ENCODE assay signal across 9 cellular contexts in genomic region chr2:41736105-41736567, GRCh38.
A peak's percentile ranks its signal among the peaks of the same experiment; 100 is the strongest.
DNase-seq lines count a peak whose midpoint lies in the region; ATAC-seq and TF ChIP-seq lines count a peak whose summit lies in the region.
"Had no signal": no experiment of that assay in that cellular context is flagged by ENCODE, and none has a peak within 500 bp of the region (broad histone marks: within the 10 kb centered on the region; RNA-seq: fewer than 3 reads in every experiment).

No MANE protein-coding gene starts in this region.

- no peak overlapping the region for H3K4me3 Mint-ChIP-seq in activated T-cell treated with anti-CD3 and anti-CD28 coated beads, Interleukin-2, amount 50 U/mL, for 24 hours
- no peak overlapping the region for H3K4me3 Mint-ChIP-seq in activated naive CD4-positive, alpha-beta T cell treated with anti-CD3 and anti-CD28 coated beads, Interleukin-2, amount 10 ng/mL, durations not matched to agents 7 days and 5 days
- H3K4me3 Mint-ChIP-seq: activated T-cell treated with anti-CD3 and anti-CD28 coated beads, Interleukin-2, amount 50 U/mL, for 72 hours had no signal

- no peak overlapping the region for H3K27ac Mint-ChIP-seq in activated T-cell treated with anti-CD3 and anti-CD28 coated beads, Interleukin-2, amount 50 U/mL, for 24 hours
- H3K27ac Mint-ChIP-seq in activated naive CD4-positive, alpha-beta T cell treated with anti-CD3 and anti-CD28 coated beads, Interleukin-2, amount 10 ng/mL, durations not matched to agents 7 days and 5 days: no peak overlapping the region
- H3K27ac Mint-ChIP-seq: activated T-cell treated with anti-CD3 and anti-CD28 coated beads, Interleukin-2, amount 50 U/mL, for 72 hours had no signal

- H3K27me3 ChIP-seq in brain microvascular endothelial cell (replicated peaks): no peaks in the 10 kb centered on the region

- no peaks in the 10 kb centered on the region for H3K4me1 Mint-ChIP-seq in activated T-cell treated with anti-CD3 and anti-CD28 coated beads, Interleukin-2, amount 50 U/mL, for 24 hours (ENCODE audit: low read depth)
- H3K4me1 Mint-ChIP-seq in activated naive CD4-positive, alpha-beta T cell treated with anti-CD3 and anti-CD28 coated beads, Interleukin-2, amount 10 ng/mL, durations not matched to agents 7 days and 5 days: no peaks in the 10 kb centered on the region

- H3K27me3 Mint-ChIP-seq in activated T-cell treated with anti-CD3 and anti-CD28 coated beads, Interleukin-2, amount 50 U/mL, for 24 hours: peaks cover 14% of the 10 kb centered on the region
- no peaks in the 10 kb centered on the region for H3K27me3 Mint-ChIP-seq in activated naive CD4-positive, alpha-beta T cell treated with anti-CD3 and anti-CD28 coated beads, Interleukin-2, amount 10 ng/mL, durations not matched to agents 7 days and 5 days

- H3K27ac ChIP-seq in brain microvascular endothelial cell (no peak overlapping the region), caudate nucleus (ENCODE audit: low read depth, low read length) (no peak overlapping the region)

- H3K4me3 ChIP-seq in brain microvascular endothelial cell (ENCODE audit: low read depth, low read length): no peak overlapping the region

- peaks cover 2% of the 10 kb centered on the region for H3K9me3 Mint-ChIP-seq in activated T-cell treated with anti-CD3 and anti-CD28 coated beads, Interleukin-2, amount 50 U/mL, for 24 hours
- H3K9me3 Mint-ChIP-seq in activated naive CD4-positive, alpha-beta T cell treated with anti-CD3 and anti-CD28 coated beads, Interleukin-2, amount 10 ng/mL, durations not matched to agents 7 days and 5 days: no peaks in the 10 kb centered on the region
- H3K9me3 Mint-ChIP-seq: activated T-cell treated with anti-CD3 and anti-CD28 coated beads, Interleukin-2, amount 50 U/mL, for 72 hours had no signal

- no peak for TF ChIP-seq CTCF in brain microvascular endothelial cell (IDR thresholded peaks at IDR 0.05; ENCODE audit: low read depth, low read length, missing control alignments)

- ATAC-seq in GM21390 (IDR thresholded peaks at IDR 0.05; ENCODE audit: unreplicated experiment): peak; percentile 93
- peak; percentile 95 for ATAC-seq in HG03520 (IDR thresholded peaks at IDR 0.05; ENCODE audit: unreplicated experiment)

- no peaks in the 10 kb centered on the region for H3K36me3 Mint-ChIP-seq in activated T-cell treated with anti-CD3 and anti-CD28 coated beads, Interleukin-2, amount 50 U/mL, for 24 hours (ENCODE audit: low read depth)
- H3K36me3 Mint-ChIP-seq in activated naive CD4-positive, alpha-beta T cell treated with anti-CD3 and anti-CD28 coated beads, Interleukin-2, amount 10 ng/mL, durations not matched to agents 7 days and 5 days: no peaks in the 10 kb centered on the region

- no peaks in the 10 kb centered on the region for H3K36me3 ChIP-seq in brain microvascular endothelial cell (replicated peaks)

- in situ Hi-C loops in brain microvascular endothelial cell (cut with HindIII; ENCODE audit: low pct_ligation_motif_present, low sequenced_read_pairs): no loop called here

- CTCF ChIA-PET in activated naive CD4-positive, alpha-beta T cell treated with anti-CD3 and anti-CD28 coated beads, Interleukin-2, amount 10 ng/mL, durations not matched to agents 7 days and 5 days (lab: Charles Lee): no interaction called here

- peak; percentile 11 for DNase-seq in DMS 273 treated with DMSO at 0.1 percent for 48 hours (lab: John Stamatoyannopoulos, UW)
- peak; percentile 31 for DNase-seq in brain microvascular endothelial cell
- no peak for DNase-seq in hepatic stellate cell (ENCODE audit: low spot score)
- no peak for DNase-seq in activated T-cell treated with anti-CD3 and anti-CD28 coated beads, Interleukin-2, amount 50 U/mL, for 24 hours
- DNase-seq in activated naive CD4-positive, alpha-beta T cell treated with anti-CD3 and anti-CD28 coated beads, Interleukin-2, amount 10 ng/mL, durations not matched to agents 7 days and 5 days: no peak
- DNase-seq in caudate nucleus (lab: John Stamatoyannopoulos, UW): no peak
- DNase-seq: activated T-cell treated with anti-CD3 and anti-CD28 coated beads, Interleukin-2, amount 50 U/mL, for 72 hours had no signal

Comparison
In these comparisons a context has a peak if more than half of its experiments do, and no peak if none do; other contexts are left out.
1. DNase-seq: peak in DMS 273 treated with DMSO at 0.1 percent for 48 hours (single experiment) and brain microvascular endothelial cell (single experiment); none in hepatic stellate cell (single experiment), activated T-cell treated with anti-CD3 and anti-CD28 coated beads, Interleukin-2, amount 50 U/mL, for 24 hours (single experiment), activated naive CD4-positive, alpha-beta T cell treated with anti-CD3 and anti-CD28 coated beads, Interleukin-2, amount 10 ng/mL, durations not matched to agents 7 days and 5 days (single experiment) and caudate nucleus (0 of 61).